In genomic region chr12:65728913-65729793, GRCh38 we compare ENCODE assay signal across 10 cellular contexts.
DNase-seq lines count a peak whose midpoint lies in the region; ATAC-seq and TF ChIP-seq lines count a peak whose summit lies in the region.
"Had no signal": no experiment of that assay in that cellular context is flagged by ENCODE, and none has a peak within 500 bp of the region (broad histone marks: within the 10 kb centered on the region; RNA-seq: fewer than 3 reads in every experiment).

No MANE protein-coding gene starts in this region.

- DNase-seq in AG08395 (ENCODE audit: low spot score) (peak; percentile 11), HFF-Myc (ENCODE audit: extremely low read depth, low read depth) (no peak), choroid plexus epithelial cell (ENCODE audit: low read depth) (peak; percentile 10), mesendoderm (peak; percentile 78), NK-92 (lab: John Stamatoyannopoulos, UW; ENCODE audit: unreplicated experiment) (no peak), WERI-Rb-1 (no peak)
- DNase-seq: DMS153, hippocampal formation had no signal

- H3K4ac ChIP-seq in mesendoderm (ENCODE audit: low read depth, low read length): peak overlapping the region; percentile 74

- no peak overlapping the region for H2BK5ac ChIP-seq in mesendoderm (ENCODE audit: low read length)

- H3K36me3 ChIP-seq in mesendoderm (ENCODE audit: control insufficient read depth, insufficient read depth, low read length) (no peaks in the 10 kb centered on the region), WERI-Rb-1 (no peaks in the 10 kb centered on the region)

- H3K18ac ChIP-seq in mesendoderm (ENCODE audit: low read length): peak overlapping the region; percentile 97

- TF ChIP-seq CTCF in HFF-Myc (IDR thresholded peaks at IDR 0.05; ENCODE audit: low read depth, low read length, missing control alignments): no peak
- TF ChIP-seq CTCF in choroid plexus epithelial cell (conservative IDR thresholded peaks at IDR 0.05; ENCODE audit: low read depth, low read length): no peak
- TF ChIP-seq CTCF in WERI-Rb-1 (IDR thresholded peaks at IDR 0.05; ENCODE audit: low read depth, low read length): no peak

- H3K27ac ChIP-seq in mesendoderm (ENCODE audit: low read depth, low read length) (no peak overlapping the region), WERI-Rb-1 (no peak overlapping the region)

- H2BK15ac ChIP-seq in mesendoderm (replicated peaks; ENCODE audit: low read depth): peak overlapping the region; percentile 4

- H3K4me1 ChIP-seq in mesendoderm (ENCODE audit: control insufficient read depth, low read depth, low read length): no peaks in the 10 kb centered on the region

- ATAC-seq in HG03432 (IDR thresholded peaks at IDR 0.05; ENCODE audit: unreplicated experiment): no peak
- ATAC-seq in HG02642 (IDR thresholded peaks at IDR 0.05; ENCODE audit: poor library complexity, unreplicated experiment): no peak

- no peaks in the 10 kb centered on the region for H3K79me1 ChIP-seq in mesendoderm (ENCODE audit: low read length)

- H3K79me2 ChIP-seq in mesendoderm (ENCODE audit: control insufficient read depth, insufficient read depth, low read length): no peaks in the 10 kb centered on the region

- no peaks in the 10 kb centered on the region for H3K27me3 ChIP-seq in mesendoderm (ENCODE audit: insufficient read depth, low read length, poor library complexity)
- no peaks in the 10 kb centered on the region for H3K27me3 ChIP-seq in WERI-Rb-1 (ENCODE audit: insufficient read depth, low read depth, severe bottlenecking)

- peak overlapping the region; percentile 87 for H3K56ac ChIP-seq in mesendoderm (ENCODE audit: low read length)

- H2BK120ac ChIP-seq in mesendoderm (ENCODE audit: low read depth, low read length): peak overlapping the region; percentile 19

- no peak overlapping the region for H3K23ac ChIP-seq in mesendoderm (ENCODE audit: low read length)

- peak overlapping the region; percentile 37 for H3K4me2 ChIP-seq in mesendoderm (ENCODE audit: low read length)

- H2AK5ac ChIP-seq in mesendoderm (ENCODE audit: low read length): no peak overlapping the region

- no peak overlapping the region for H4K8ac ChIP-seq in mesendoderm (ENCODE audit: low read depth, low read length)

- WGBS in mesendoderm (ENCODE audit: extremely low coverage, insufficient coverage, low lambda C conversion rate): no CpG with 5 or more reads among the region's 64 CpGs

- H4K5ac ChIP-seq in mesendoderm (ENCODE audit: low read length): no peak overlapping the region

- H3K4me3 ChIP-seq in HFF-Myc (replicated peaks; ENCODE audit: low read depth, low read length) (peak overlapping the region; percentile 54), choroid plexus epithelial cell (ENCODE audit: low read depth, low read length) (peak overlapping the region; percentile 69), mesendoderm (ENCODE audit: low read length) (peak overlapping the region; percentile 42), WERI-Rb-1 (ENCODE audit: low read depth, low read length) (no peak overlapping the region)

- H3K9ac ChIP-seq in mesendoderm (ENCODE audit: low read length): peak overlapping the region; percentile 71

- H3K9me3 ChIP-seq in WERI-Rb-1 (ENCODE audit: severe bottlenecking): no peaks in the 10 kb centered on the region

Comparison
In these comparisons a context has a peak if more than half of its experiments do, and no peak if none do; other contexts are left out.
1. DNase-seq: peak in AG08395 (single experiment), choroid plexus epithelial cell (single experiment) and mesendoderm (single experiment); none in HFF-Myc (single experiment), NK-92 (single experiment) and WERI-Rb-1 (single experiment).